ENCODE assay signal across 13 cellular contexts in genomic region chr18:48848641-48849143, GRCh38.
DNase-seq lines count a peak whose midpoint lies in the region; ATAC-seq and TF ChIP-seq lines count a peak whose summit lies in the region.
"Had no signal": no experiment of that assay in that cellular context is flagged by ENCODE, and none has a peak within 500 bp of the region (broad histone marks: within the 10 kb centered on the region; RNA-seq: fewer than 3 reads in every experiment).

No MANE protein-coding gene starts in this region.

- H3K9ac ChIP-seq in adipocyte (ENCODE audit: low read length) (no peak overlapping the region), Karpas-422 (ENCODE audit: low read length) (no peak overlapping the region)

- no peak overlapping the region for H3K27ac ChIP-seq in GM23338 (ENCODE audit: low read depth)
- H3K27ac ChIP-seq in gastroesophageal sphincter, result peak overlapping the region in 1 of 4 donors; percentile 51
- peak overlapping the region in 1 of 2 donors; percentile 18 for H3K27ac ChIP-seq in prostate gland
- H3K27ac ChIP-seq in Karpas-422 (ENCODE audit: low read length), result no peak overlapping the region
- H3K27ac ChIP-seq: neutrophil had no signal

- H3K27ac Mint-ChIP-seq in GM23338, result peak overlapping the region; percentile 69; the same call in 1 of the 2 replicates

- H3K36me3 Mint-ChIP-seq in GM23338 (ENCODE audit: low read depth), result peaks cover 3% of the 10 kb centered on the region; the same call in 2 of the 3 replicates

- H3K27me3 ChIP-seq in GM23338 (ENCODE audit: insufficient read depth) (no peaks in the 10 kb centered on the region), adipocyte (replicated peaks; ENCODE audit: control insufficient read depth, insufficient read depth, low read length) (no peaks in the 10 kb centered on the region), gastroesophageal sphincter (no peaks in the 10 kb centered on the region), prostate gland (replicated peaks; ENCODE audit: insufficient read depth) (no peaks in the 10 kb centered on the region), Karpas-422 (ENCODE audit: low read length) (no peaks in the 10 kb centered on the region)
- H3K27me3 ChIP-seq: neutrophil had no signal

- H2AFZ ChIP-seq in GM23338 (no peak overlapping the region), Karpas-422 (ENCODE audit: low read length) (no peak overlapping the region)

- no peak for DNase-seq in GM23338 (ENCODE audit: low spot score)
- DNase-seq in adipocyte (ENCODE audit: low read depth), result peak; percentile 23
- peak; percentile 57 for DNase-seq in prostate gland (ENCODE audit: low spot score)
- no peak for DNase-seq in SKM-1 (lab: John Stamatoyannopoulos, UW; ENCODE audit: unreplicated experiment)
- no peak for DNase-seq in Karpas-422
- DNase-seq: activated CD4-positive, CD25-positive, alpha-beta regulatory T cell treated with anti-CD3 and anti-CD28 coated beads, Interleukin-2, amount 50 U/mL, for 72 hours; activated T-cell treated with anti-CD3 and anti-CD28 coated beads, Interleukin-2, amount 50 U/mL, for 48 hours; NCI-H82; stimulated activated CD4-positive, alpha-beta T cell treated with anti-CD3 and anti-CD28 coated beads, Interleukin-15, amount 100 ng/mL, for 24 hours had no signal

- ATAC-seq in GM23338, result peak; percentile 10
- ATAC-seq in gastroesophageal sphincter, result peak; percentile 44
- ATAC-seq in HG02623 (IDR thresholded peaks at IDR 0.05; ENCODE audit: unreplicated experiment), result no peak
- ATAC-seq in HG02642 (IDR thresholded peaks at IDR 0.05; ENCODE audit: poor library complexity, unreplicated experiment), result no peak

- H3K9me3 Mint-ChIP-seq in GM23338, result no peaks in the 10 kb centered on the region

- H3K4me1 Mint-ChIP-seq in GM23338, result peaks cover 36% of the 10 kb centered on the region

- H3K4me1 ChIP-seq in GM23338 (ENCODE audit: insufficient read depth) (peaks cover 8% of the 10 kb centered on the region), adipocyte (ENCODE audit: control insufficient read depth, insufficient read depth, low read length) (peaks cover 16% of the 10 kb centered on the region), gastroesophageal sphincter (peaks cover 0 to 26% (median 10%) of the 10 kb centered on the region in 3 donors), prostate gland (replicated peaks) (no peaks in the 10 kb centered on the region), Karpas-422 (ENCODE audit: low read length) (no peaks in the 10 kb centered on the region)

- H4K20me1 ChIP-seq in GM23338 (replicated peaks; ENCODE audit: insufficient read depth), result no peaks in the 10 kb centered on the region
- H4K20me1 ChIP-seq in Karpas-422 (ENCODE audit: insufficient read depth, low read depth, low read length), result no peaks in the 10 kb centered on the region

- peaks cover 9% of the 10 kb centered on the region for H3K9me2 ChIP-seq in GM23338 (ENCODE audit: insufficient read depth)
- H3K9me2 ChIP-seq in Karpas-422 (replicated peaks; ENCODE audit: insufficient read depth, low read length), result no peaks in the 10 kb centered on the region

- intact Hi-C loops in prostate gland (cut with DNase I), result no loop called here

- H3K9me3 ChIP-seq in adipocyte (ENCODE audit: control insufficient read depth, low read length) (no peaks in the 10 kb centered on the region), gastroesophageal sphincter (no peaks in the 10 kb centered on the region), prostate gland (no peaks in the 10 kb centered on the region), Karpas-422 (ENCODE audit: low read length) (no peaks in the 10 kb centered on the region)
- H3K9me3 ChIP-seq: neutrophil had no signal

- no peak for TF ChIP-seq EP300 in gastroesophageal sphincter (IDR thresholded peaks at IDR 0.05)

- TF ChIP-seq CTCF in GM23338 (conservative IDR thresholded peaks at IDR 0.05; ENCODE audit: low read depth in 2 of 2) (no peak), gastroesophageal sphincter (IDR thresholded peaks at IDR 0.05) (no peak), prostate gland (IDR thresholded peaks at IDR 0.05) (no peak)

- H3K27me3 Mint-ChIP-seq in GM23338 (ENCODE audit: insufficient read depth, low read depth, poor library complexity), result peaks cover 5% of the 10 kb centered on the region

- no peak for TF ChIP-seq POLR2A in gastroesophageal sphincter (IDR thresholded peaks at IDR 0.05)
- no peak for TF ChIP-seq POLR2A in prostate gland (IDR thresholded peaks at IDR 0.05)

- H3K79me2 ChIP-seq in GM23338 (replicated peaks; ENCODE audit: insufficient read depth) (no peaks in the 10 kb centered on the region), Karpas-422 (ENCODE audit: low read length) (no peaks in the 10 kb centered on the region)

- 67 to 80% methylated on average over 1 to 6 of the region's 13 CpGs for WGBS in gastroesophageal sphincter (ENCODE audit: low coverage in 1 of 2), 2 donors
- 40% methylated on average over 13 of the region's 13 CpGs for WGBS in prostate gland

- no peaks in the 10 kb centered on the region for H3F3A ChIP-seq in GM23338 (replicated peaks; ENCODE audit: low read depth)

- H3K4me3 ChIP-seq in GM23338 (no peak overlapping the region), adipocyte (ENCODE audit: low read length) (no peak overlapping the region), gastroesophageal sphincter (no peak overlapping the region), prostate gland (no peak overlapping the region), Karpas-422 (ENCODE audit: low read length) (no peak overlapping the region)

- H3K36me3 ChIP-seq in GM23338 (ENCODE audit: insufficient read depth) (no peaks in the 10 kb centered on the region), adipocyte (ENCODE audit: control insufficient read depth, insufficient read depth, low read length, severe bottlenecking) (peaks cover 4% of the 10 kb centered on the region), gastroesophageal sphincter (no peaks in the 10 kb centered on the region), prostate gland (no peaks in the 10 kb centered on the region), Karpas-422 (ENCODE audit: insufficient read depth, low read length) (no peaks in the 10 kb centered on the region)
- H3K36me3 ChIP-seq: neutrophil had no signal

- H3K4me2 ChIP-seq in GM23338, result no peak overlapping the region
- H3K4me2 ChIP-seq in Karpas-422 (ENCODE audit: low read depth, low read length, poor library complexity, severe bottlenecking), result no peak overlapping the region

- H3K4me3 Mint-ChIP-seq in GM23338, result no peak overlapping the region

TF ChIP-seq in GM23338, 12 proteins besides CTCF, POLR2A, EP300 and RAD21 (continues in another document):
- TF ChIP-seq STAT1 (IDR thresholded peaks at IDR 0.05; ENCODE audit: unreplicated experiment) (no peak), CREB1 (CRISPR knock-in tag; IDR thresholded peaks at IDR 0.05; ENCODE audit: low read depth) (no peak), EZH2 (IDR thresholded peaks at IDR 0.05; ENCODE audit: low read depth, unreplicated experiment) (no peak), NANOG (IDR thresholded peaks at IDR 0.05; ENCODE audit: borderline replicate concordance) (no peak), EZH2phosphoT487 (IDR thresholded peaks at IDR 0.05; ENCODE audit: unreplicated experiment) (no peak), POLR2AphosphoS5 (IDR thresholded peaks at IDR 0.05; ENCODE audit: low read depth) (no peak)

Comparison
In these comparisons a context has a peak if more than half of its experiments do, and no peak if none do; other contexts are left out.
1. ATAC-seq: peak in GM23338 (single experiment) and gastroesophageal sphincter (single experiment); none in HG02623 (single experiment) and HG02642 (single experiment).
2. DNase-seq: peak in adipocyte (single experiment) and prostate gland (single experiment); none in GM23338 (single experiment), SKM-1 (single experiment) and Karpas-422 (single experiment).